8 cellular contexts compared by ENCODE assay signal in genomic region chr7:103989785-103990775, GRCh38. TPM values are rescaled to one million over a fixed set of nuclear protein-coding genes. Genes with fewer than 3 reads are reported as not detected.
DNase-seq lines count a peak whose midpoint lies in the region; ATAC-seq and TF ChIP-seq lines count a peak whose summit lies in the region.

No MANE protein-coding gene starts in this region.

- H3K27me3 ChIP-seq in right cardiac atrium (ENCODE audit: control insufficient read depth, insufficient read depth) (peaks cover 9% of the 10 kb centered on the region), gastrocnemius medialis (peaks cover 15 to 18% (median 16%) of the 10 kb centered on the region in 3 donors)

- 1% methylated on average over 82 of the region's 82 CpGs for WGBS in right cardiac atrium

- no peaks in the 10 kb centered on the region for H3K9me3 ChIP-seq in right cardiac atrium (ENCODE audit: control insufficient read depth, low read length)
- H3K9me3 ChIP-seq in gastrocnemius medialis = no peaks in the 10 kb centered on the region

- no peak overlapping the region for H3K27ac Mint-ChIP-seq in activated CD8-positive, alpha-beta T cell treated with anti-CD3 and anti-CD28 coated beads, Interleukin-2, amount 10 ng/mL, durations not matched to agents 7 days and 5 days

- POLR2A ChIA-PET in activated CD8-positive, alpha-beta T cell treated with anti-CD3 and anti-CD28 coated beads, Interleukin-2, amount 10 ng/mL, durations not matched to agents 7 days and 5 days (lab: Charles Lee) = no interaction called here

- H3K36me3 Mint-ChIP-seq in activated CD8-positive, alpha-beta T cell treated with anti-CD3 and anti-CD28 coated beads, Interleukin-2, amount 10 ng/mL, durations not matched to agents 7 days and 5 days (ENCODE audit: low read depth) = no peaks in the 10 kb centered on the region

- in situ Hi-C loops in G401 (cut with HindIII; ENCODE audit: low sequenced_read_pairs) (no loop called here), gastrocnemius medialis (cut with MboI; ENCODE audit: low sequenced_read_pairs in 4 of 4) (no loop called here)

- H3K4me3 ChIP-seq in right cardiac atrium (ENCODE audit: low read length) (peak overlapping the region; percentile 61), gastrocnemius medialis (peak overlapping the region; percentile 46 to 56 (median 50))

- DNase-seq in G401 (ENCODE audit: low spot score) (peak; percentile 76), NCI-H1105 treated with DMSO at 0.1 percent for 48 hours (lab: John Stamatoyannopoulos, UW) (peak; percentile 51), right cardiac atrium (peak; percentile 16 to 43 (median 42)), gastrocnemius medialis (no peak), GM19240 (ENCODE audit: insufficient read length, low spot score) (no peak)
- DNase-seq in activated CD8-positive, alpha-beta T cell treated with anti-CD3 and anti-CD28 coated beads, Interleukin-2, amount 10 ng/mL, durations not matched to agents 7 days and 5 days = no peak

- peaks cover 54% of the 10 kb centered on the region for H3K27me3 Mint-ChIP-seq in activated CD8-positive, alpha-beta T cell treated with anti-CD3 and anti-CD28 coated beads, Interleukin-2, amount 10 ng/mL, durations not matched to agents 7 days and 5 days (ENCODE audit: low read depth)

- no peaks in the 10 kb centered on the region for H3K36me3 ChIP-seq in gastrocnemius medialis

- no peaks in the 10 kb centered on the region for H3K9me3 Mint-ChIP-seq in activated CD8-positive, alpha-beta T cell treated with anti-CD3 and anti-CD28 coated beads, Interleukin-2, amount 10 ng/mL, durations not matched to agents 7 days and 5 days (ENCODE audit: insufficient read depth)

- peak overlapping the region; percentile 49 for H3K4me3 Mint-ChIP-seq in activated CD8-positive, alpha-beta T cell treated with anti-CD3 and anti-CD28 coated beads, Interleukin-2, amount 10 ng/mL, durations not matched to agents 7 days and 5 days

- no peaks in the 10 kb centered on the region for H3K4me1 ChIP-seq in right cardiac atrium (ENCODE audit: control insufficient read depth, insufficient read depth, low read length)
- peaks cover 10 to 18% of the 10 kb centered on the region in 2 donors for H3K4me1 ChIP-seq in gastrocnemius medialis

- peak; percentile 63 for ATAC-seq in activated CD8-positive, alpha-beta T cell treated with anti-CD3 and anti-CD28 coated beads, Interleukin-2, amount 10 ng/mL, durations not matched to agents 7 days and 5 days
- peak; percentile 43 to 61 for ATAC-seq in right cardiac atrium
- no peak for ATAC-seq in gastrocnemius medialis
- ATAC-seq in HG02571 (IDR thresholded peaks at IDR 0.05; ENCODE audit: unreplicated experiment) = no peak
- no peak for ATAC-seq in GM21619 (IDR thresholded peaks at IDR 0.05; ENCODE audit: unreplicated experiment)

- no peak overlapping the region for H3K27ac ChIP-seq in right cardiac atrium (ENCODE audit: low read length)
- H3K27ac ChIP-seq in gastrocnemius medialis = peak overlapping the region in 1 of 4 donors; percentile 4

- no peak for TF ChIP-seq CTCF in gastrocnemius medialis (IDR thresholded peaks at IDR 0.05 in 4 of 5, conservative IDR thresholded peaks at IDR 0.05 in 1 of 5)

- CTCF ChIA-PET in activated CD8-positive, alpha-beta T cell treated with anti-CD3 and anti-CD28 coated beads, Interleukin-2, amount 10 ng/mL, durations not matched to agents 7 days and 5 days (lab: Charles Lee) = no interaction called here

- no peak for TF ChIP-seq POLR2A in gastrocnemius medialis (IDR thresholded peaks at IDR 0.05)

- intact Hi-C loops in right cardiac atrium (cut with DNase I) (no loop called here), gastrocnemius medialis (cut with DNase I; ENCODE audit: low total_unique reads) (no loop called here)

- peaks cover 10% of the 10 kb centered on the region for H3K4me1 Mint-ChIP-seq in activated CD8-positive, alpha-beta T cell treated with anti-CD3 and anti-CD28 coated beads, Interleukin-2, amount 10 ng/mL, durations not matched to agents 7 days and 5 days (ENCODE audit: low read depth)

RNA-seq across cellular contexts. Expression of gene RELN, which starts 0.6 kb away (rescaled TPM):
- 0.03 TPM in 1 of 2 replicates, not detected in the other for total RNA-seq in G401 (2014; rRNA removed; shearing (Covaris generic))
- not detected for total RNA-seq in activated CD8-positive, alpha-beta T cell treated with anti-CD3 and anti-CD28 coated beads, Interleukin-2, amount 10 ng/mL, durations not matched to agents 7 days and 5 days
- total RNA-seq in right cardiac atrium (1 to 10 TPM; 1.1 to 4.1 (median 1.3) TPM), gastrocnemius medialis (under 1 TPM in 3 of 4 donors, not detected in 1; 0.02 to 0.73 (median 0.39) TPM)
- polyA plus RNA-seq in right cardiac atrium = 3.1 TPM

Comparison
In these comparisons a context has a peak if more than half of its experiments do, and no peak if none do; other contexts are left out.
1. DNase-seq: peak in G401 (single experiment), NCI-H1105 treated with DMSO at 0.1 percent for 48 hours (single experiment) and right cardiac atrium (3 of 3); none in activated CD8-positive, alpha-beta T cell treated with anti-CD3 and anti-CD28 coated beads, Interleukin-2, amount 10 ng/mL, durations not matched to agents 7 days and 5 days (single experiment), gastrocnemius medialis (0 of 2) and GM19240 (single experiment).
2. ATAC-seq: peak in activated CD8-positive, alpha-beta T cell treated with anti-CD3 and anti-CD28 coated beads, Interleukin-2, amount 10 ng/mL, durations not matched to agents 7 days and 5 days (single experiment) and right cardiac atrium (2 of 2); none in gastrocnemius medialis (0 of 2), HG02571 (single experiment) and GM21619 (single experiment).